ENCODE assay signal across 18 cellular contexts in genomic region chr6:142297605-142297995, GRCh38. TPM values are rescaled to one million over a fixed set of nuclear protein-coding genes. Genes with fewer than 3 reads are reported as not detected.
"Had no signal": no experiment of that assay in that cellular context is flagged by ENCODE, and none has a peak within 500 bp of the region (broad histone marks: within the 10 kb centered on the region; RNA-seq: fewer than 3 reads in every experiment).

No MANE protein-coding gene starts in this region.

- DNase-seq: activated CD4-positive, alpha-beta T cell treated with anti-CD3 and anti-CD28 coated beads for 4 hours; activated CD8-positive, alpha-beta memory T cell treated with anti-CD3 and anti-CD28 coated beads, Interleukin-2, amount 50 U/mL, for 48 hours; activated gamma-delta T cell treated with Interleukin-2 at 50 U/mL for 16 hours; activated T-cell treated with anti-CD3 and anti-CD28 coated beads, Interleukin-2, amount 50 U/mL, for 72 hours; amniotic stem cell; erythroblast; mucosa of descending colon; right cardiac atrium; spleen; stimulated activated naive CD8-positive, alpha-beta T cell treated with anti-CD3 and anti-CD28 coated beads, Interleukin-15, amount 100 ng/mL, for 72 hours; upper lobe of right lung had no signal

- H3K4me3 ChIP-seq: lung, mucosa of descending colon, prostate gland, spleen, upper lobe of right lung had no signal

- H3K4me1 ChIP-seq: prostate gland, upper lobe of right lung had no signal

- H3K27me3 ChIP-seq: upper lobe of right lung had no signal

- H3K27ac ChIP-seq: prostate gland, spleen, upper lobe of right lung had no signal

- H3K9me3 ChIP-seq: mucosa of descending colon, prostate gland, upper lobe of right lung had no signal

- H3K36me3 ChIP-seq: prostate gland, spleen, upper lobe of right lung had no signal

- ATAC-seq: mucosa of descending colon; natural killer cell treated with Interleukin-12 subunit alpha and Interleukin-12 subunit beta and Interleukin-15 and Interleukin-18, amount 100 ng/mL, for 72 hours; right cardiac atrium; stimulated activated naive CD8-positive, alpha-beta T cell treated with anti-CD3 and anti-CD28 coated beads, Interleukin-15, amount 100 ng/mL, for 72 hours; upper lobe of right lung; WTC11 had no signal

- FAIRE-seq: islet of Langerhans, TTC549 had no signal

RNA-seq across cellular contexts. Expression of gene ADGRG6, which starts 4.2 kb away (rescaled TPM):
- total RNA-seq: natural killer cell treated with Interleukin-12 subunit alpha and Interleukin-12 subunit beta and Interleukin-15 and Interleukin-18, amount 100 ng/mL, for 72 hours; T-helper 2 cell treated with Interferon-gamma antibody and Interleukin-4, amounts not matched to agents 100 ng/mL and 5 ng/mL, for 36 hours had no signal
